In the genomic region with DNA sequence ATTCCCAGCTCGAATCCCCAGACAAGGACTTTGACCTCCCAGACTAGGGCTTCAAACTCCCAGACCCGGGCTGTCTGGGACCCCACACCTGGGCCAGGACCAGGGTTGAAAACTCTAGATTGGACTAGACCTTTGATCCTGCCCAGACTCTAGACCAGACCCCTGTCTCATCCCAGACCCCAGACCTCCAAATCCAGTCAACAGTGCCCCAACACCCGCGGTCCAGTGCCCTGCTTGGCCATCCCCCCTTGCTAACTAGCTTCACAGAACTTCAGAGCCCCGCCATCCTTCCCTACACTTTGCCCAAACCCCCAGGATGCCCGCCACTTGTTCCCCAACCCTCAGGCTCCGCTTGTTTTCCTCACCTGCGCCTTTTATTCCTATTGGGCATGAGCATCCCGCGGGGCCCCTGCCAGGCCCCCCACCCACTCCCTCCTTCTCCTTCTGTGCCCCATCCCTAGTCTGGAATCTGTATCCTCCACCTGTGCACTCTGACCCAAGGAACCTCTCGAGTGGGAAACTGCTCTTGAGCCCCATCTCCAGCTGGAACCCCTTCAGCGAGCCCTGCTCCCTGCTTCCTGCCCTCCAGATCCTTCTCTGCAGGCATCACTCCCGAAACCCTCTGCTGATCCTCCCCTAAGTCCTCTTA, we compare ENCODE assay signal across 9 cellular contexts. TPM values are rescaled to one million over a fixed set of nuclear protein-coding genes. Genes with fewer than 3 reads are reported as not detected.
DNase-seq lines count a peak whose midpoint lies in the region; ATAC-seq, FAIRE-seq and TF ChIP-seq lines count a peak whose summit lies in the region.
"Had no signal": no experiment of that assay in that cellular context is flagged by ENCODE, and none has a peak within 500 bp of the region (broad histone marks: within the 10 kb centered on the region; RNA-seq: fewer than 3 reads in every experiment).

No MANE protein-coding gene starts in this region.

- TF ChIP-seq POLR2A in IMR-90 (IDR thresholded peaks at IDR 0.05; ENCODE audit: low read depth, low read length): no peak

- H3K36me3 ChIP-seq in IMR-90 (ENCODE audit: control insufficient read depth, insufficient read depth, low read length) (peaks cover 9% of the 10 kb centered on the region; the same call in 1 of the 2 replicates), muscle layer of duodenum (ENCODE audit: control insufficient read depth in 1 of 2, insufficient read depth in 2 of 2, low read length in 2 of 2) (no peaks in the 10 kb centered on the region)

- POLR2A ChIA-PET in AG04449 (lab: Yijun Ruan, JAX) (interaction anchor here (1.3 to 1.9 kb wide), 5 partner anchors 11 to 31 kb away, joined by 6 to 25 read pairs (median 10); no protein-coding TSS in a partner anchor), IMR-90 (lab: Charles Lee; ENCODE audit: unreplicated experiment) (interaction anchor here (1.4 kb wide), 1 partner anchor 10 kb away, joined by 6 read pairs; no protein-coding TSS in a partner anchor)

- H3K4me3 ChIP-seq in AG04449 (ENCODE audit: low read depth, low read length) (peak overlapping the region; percentile 83), IMR-90 (ENCODE audit: insufficient read depth, low read depth, low read length) (peak overlapping the region; percentile 82), muscle layer of duodenum (ENCODE audit: low read depth in 1 of 2, low read length in 2 of 2) (peak overlapping the region; percentile 78 to 96)

- dilution Hi-C loops in IMR-90 (cut with HindIII; ENCODE audit: low sequenced_read_pairs, unreplicated experiment): no loop called here

- TF ChIP-seq CTCF in AG04449 (IDR thresholded peaks at IDR 0.05; ENCODE audit: insufficient read depth, low read length, missing control alignments): no peak
- no peak for TF ChIP-seq CTCF in IMR-90 (conservative IDR thresholded peaks at IDR 0.05; ENCODE audit: low read depth, low read length)

- no peak overlapping the region for H2BK15ac ChIP-seq in IMR-90 (ENCODE audit: low read depth, low read length)

- intact Hi-C loops in IMR-90 (cut with micrococcal nuclease): no loop called here

- H3K18ac ChIP-seq in IMR-90 (ENCODE audit: low read depth, low read length): 0 out of 2 replicates have a peak overlapping the region, but pooled peaks have one; percentile 37

- no peak overlapping the region for H2BK120ac ChIP-seq in IMR-90 (ENCODE audit: low read depth, low read length)

- FAIRE-seq in HTR-8/SVneo (lab: Jason Lieb, UNC): no peak

- H3K27me3 ChIP-seq in IMR-90 (ENCODE audit: control insufficient read depth, insufficient read depth, low read length) (no peaks in the 10 kb centered on the region), muscle layer of duodenum (ENCODE audit: low read depth, low read length) (no peaks in the 10 kb centered on the region)

- peak overlapping the region; percentile 97 for H3K27ac ChIP-seq in IMR-90 (ENCODE audit: insufficient read depth, low read length)
- peak overlapping the region; percentile 75 for H3K27ac ChIP-seq in muscle layer of duodenum (ENCODE audit: low read length)

- H4K5ac ChIP-seq in IMR-90 (ENCODE audit: low read depth, low read length): no peak overlapping the region

- H2BK20ac ChIP-seq in IMR-90 (ENCODE audit: low read depth, low read length): no peak overlapping the region

- in situ Hi-C loops in IMR-90 (cut with MboI; ENCODE audit: low sequenced_read_pairs): no loop called here

- no TSS peak for BruUV-seq in IMR-90 (replicated peaks; lab: Mats Ljungman, UMichigan)

- peaks cover 18% of the 10 kb centered on the region for H3K4me1 ChIP-seq in IMR-90 (ENCODE audit: control insufficient read depth, insufficient read depth, low read length)
- H3K4me1 ChIP-seq in muscle layer of duodenum (ENCODE audit: control insufficient read depth in 1 of 2, insufficient read depth in 2 of 2, low read length in 2 of 2): peaks cover 17 to 43% of the 10 kb centered on the region in 2 donors

- peaks cover 32% of the 10 kb centered on the region for H3K36me3 Mint-ChIP-seq in central memory CD8-positive, alpha-beta T cell (ENCODE audit: insufficient read depth)

- H4K20me1 ChIP-seq in IMR-90 (ENCODE audit: insufficient read depth, low read length): peaks cover 53% of the 10 kb centered on the region

- H3K4me2 ChIP-seq in IMR-90 (ENCODE audit: low read depth, low read length): peak overlapping the region; percentile 97

- CTCF ChIA-PET in AG04449 (lab: Yijun Ruan, JAX) (interaction anchor here (4.5 to 47.4 kb wide), 2 partner anchors 9 to 29 kb away, joined by 32 to 1609 read pairs; a partner anchor contains a TSS), IMR-90 (lab: Yijun Ruan, JAX) (interaction anchor here (1.6 kb wide), 1 partner anchor 10 kb away, joined by 3 read pairs; no protein-coding TSS in a partner anchor)

- no peak for DNase-seq in AG04449 (ENCODE audit: low read depth, low spot score)
- DNase-seq in IMR-90: no peak
- no peak for DNase-seq in central memory CD8-positive, alpha-beta T cell (ENCODE audit: low spot score in 2 of 2)
- no peak for DNase-seq in activated effector memory CD4-positive, alpha-beta T cell treated with Interleukin-2 at 50 U/mL for 16 hours
- no peak for DNase-seq in HTR-8/SVneo (ENCODE audit: insufficient read length, low spot score)

- peak overlapping the region; percentile 97 for H3K23ac ChIP-seq in IMR-90 (ENCODE audit: low read depth, low read length)

- peak overlapping the region; percentile 100 for H2AK9ac ChIP-seq in IMR-90 (replicated peaks; ENCODE audit: low read depth, low read length, poor library complexity)

- peak overlapping the region; percentile 99 for H2AK5ac ChIP-seq in IMR-90 (ENCODE audit: low read depth, low read length)

- peak overlapping the region; percentile 98 for H3K14ac ChIP-seq in IMR-90 (replicated peaks; ENCODE audit: low read depth, low read length)

- peak overlapping the region; percentile 98 for H3K4ac ChIP-seq in IMR-90 (ENCODE audit: low read depth, low read length)

- peaks cover 54% of the 10 kb centered on the region for H3K4me1 Mint-ChIP-seq in central memory CD8-positive, alpha-beta T cell

- H3K27me3 Mint-ChIP-seq in central memory CD8-positive, alpha-beta T cell: no peaks in the 10 kb centered on the region

- ATAC-seq in IMR-90 (ENCODE audit: low read depth): no peak
- no peak for ATAC-seq in central memory CD8-positive, alpha-beta T cell (replicated peaks; ENCODE audit: extremely low read depth, poor library complexity, severe bottlenecking)
- ATAC-seq in HG03196 (IDR thresholded peaks at IDR 0.05; ENCODE audit: unreplicated experiment): no peak
- ATAC-seq in HG03139 (IDR thresholded peaks at IDR 0.05; ENCODE audit: unreplicated experiment): no peak

- H4K8ac ChIP-seq in IMR-90 (ENCODE audit: low read depth in 2 of 2, low read length in 2 of 2): no peak overlapping the region; a peak in 1 of 4 replicates

- H3K79me1 ChIP-seq in IMR-90 (ENCODE audit: low read depth in 1 of 2, low read length in 2 of 2): peaks cover 0 to 37% of the 10 kb centered on the region in 2 experiments; a peak in 2 of 4 replicates

- no peaks in the 10 kb centered on the region for H3K9me3 Mint-ChIP-seq in central memory CD8-positive, alpha-beta T cell

- peak overlapping the region; percentile 95 for H3K27ac Mint-ChIP-seq in central memory CD8-positive, alpha-beta T cell (ENCODE audit: low read depth)

- peak overlapping the region; percentile 84 for H3K56ac ChIP-seq in IMR-90 (ENCODE audit: extremely low read depth, insufficient read depth, low read length)

- H2AFZ ChIP-seq in IMR-90 (replicated peaks; ENCODE audit: low read length, poor library complexity): peak overlapping the region; percentile 79

- peak overlapping the region; percentile 99 for H3K4me3 Mint-ChIP-seq in central memory CD8-positive, alpha-beta T cell

- peak overlapping the region; percentile 98 for H3K9ac ChIP-seq in IMR-90 (ENCODE audit: low read depth, low read length)

- peak overlapping the region; percentile 90 for H2BK5ac ChIP-seq in IMR-90 (ENCODE audit: low read depth, low read length, poor library complexity, severe bottlenecking)

- WGBS in IMR-90 (ENCODE audit: extremely low coverage in 2 of 2, insufficient read length in 1 of 2), 2 experiments: 2% methylated on average over 9 of the region's 13 CpGs; no CpG with 5 or more reads in 1 of the 2 experiments

- no peak for TF ChIP-seq RAD21 in IMR-90 (IDR thresholded peaks at IDR 0.05; ENCODE audit: low read length)

- H3K9me3 ChIP-seq in IMR-90 (ENCODE audit: control insufficient read depth, insufficient read depth, low read length) (no peaks in the 10 kb centered on the region), muscle layer of duodenum (ENCODE audit: control insufficient read depth in 1 of 2, low read length in 2 of 2) (no peaks in the 10 kb centered on the region)

- peak overlapping the region; percentile 80 for H4K91ac ChIP-seq in IMR-90 (ENCODE audit: insufficient read depth, low read depth, low read length)

- peaks cover 10% of the 10 kb centered on the region for H3K9me1 ChIP-seq in IMR-90 (ENCODE audit: insufficient read depth, low read length)

RNA-seq across cellular contexts. Expression of a gene that starts 0.6 kb away (rescaled TPM):
- total RNA-seq in IMR-90 (2012; rRNA removed): 816 and 867 TPM in 2 replicates
- polyA plus RNA-seq in IMR-90 (2012; rRNA removed): 1,079 and 1,150 TPM in 2 replicates
- polyA plus RNA-seq in IMR-90 (2012; cell fraction: cytosol; rRNA removed): 411 and 787 TPM in 2 replicates
- 281 and 349 TPM in 2 replicates for polyA plus RNA-seq in IMR-90 (2012; cell fraction: nucleus; rRNA removed; ENCODE audit: low replicate concordance)

RNA-seq across cellular contexts. Expression of a gene that starts 31.5 kb away (rescaled TPM):
- total RNA-seq in IMR-90 (2012; rRNA removed): 0.36 TPM in 1 of 2 replicates, not detected in the other
- polyA plus RNA-seq in IMR-90 (2012; rRNA removed): 0.12 and 0.36 TPM in 2 replicates
- 0.04 and 0.15 TPM in 2 replicates for polyA plus RNA-seq in IMR-90 (2012; cell fraction: cytosol; rRNA removed)
- polyA plus RNA-seq in IMR-90 (2012; cell fraction: nucleus; rRNA removed; ENCODE audit: low replicate concordance): 0.37 and 0.78 TPM in 2 replicates
- total RNA-seq: T-helper 1 cell treated with Interleukin-12 subunit alpha and Interleukin-12 subunit beta and Interleukin-4 antibody, amounts not matched to agents 30 ng/mL and 1 ng/mL, for 36 hours had no signal

RNA-seq across cellular contexts. Expression of a gene that starts 32.3 kb away (rescaled TPM):
- total RNA-seq in IMR-90 (2012; rRNA removed): 3.9 and 4.3 TPM in 2 replicates
- polyA plus RNA-seq in IMR-90 (2012; rRNA removed): 29.3 and 34.3 TPM in 2 replicates
- polyA plus RNA-seq in IMR-90 (2012; cell fraction: cytosol; rRNA removed): 22.0 and 34.4 TPM in 2 replicates
- 153 and 393 TPM in 2 replicates for polyA plus RNA-seq in IMR-90 (2012; cell fraction: nucleus; rRNA removed; ENCODE audit: low replicate concordance)

RNA-seq across cellular contexts. Expression of a gene that starts 42.3 kb away (rescaled TPM):
- total RNA-seq in IMR-90 (2012; rRNA removed): under 0.01 TPM in 2 replicates
- polyA plus RNA-seq in IMR-90 (2012; rRNA removed): not detected in 2 replicates
- not detected in 2 replicates for polyA plus RNA-seq in IMR-90 (2012; cell fraction: cytosol; rRNA removed)
- polyA plus RNA-seq in IMR-90 (2012; cell fraction: nucleus; rRNA removed; ENCODE audit: low replicate concordance): 0.37 and 0.52 TPM in 2 replicates
- total RNA-seq: T-helper 1 cell treated with Interleukin-12 subunit alpha and Interleukin-12 subunit beta and Interleukin-4 antibody, amounts not matched to agents 30 ng/mL and 1 ng/mL, for 36 hours had no signal

RNA-seq across cellular contexts. Expression of a gene that starts 45.2 kb away (rescaled TPM):
- total RNA-seq in IMR-90 (2012; rRNA removed): not detected in 2 replicates
- polyA plus RNA-seq in IMR-90 (2012; rRNA removed): 0.04 TPM in 1 of 2 replicates, not detected in the other
- not detected in 2 replicates for polyA plus RNA-seq in IMR-90 (2012; cell fraction: cytosol; rRNA removed)
- 0.08 and 0.13 TPM in 2 replicates for polyA plus RNA-seq in IMR-90 (2012; cell fraction: nucleus; rRNA removed; ENCODE audit: low replicate concordance)
- total RNA-seq: T-helper 1 cell treated with Interleukin-12 subunit alpha and Interleukin-12 subunit beta and Interleukin-4 antibody, amounts not matched to agents 30 ng/mL and 1 ng/mL, for 36 hours had no signal
